ENCODE assay signal across 17 cellular contexts in genomic region chr17:67863624-67864247, GRCh38. TPM values are rescaled to one million over a fixed set of nuclear protein-coding genes. Genes with fewer than 3 reads are reported as not detected.
DNase-seq lines count a peak whose midpoint lies in the region; ATAC-seq and TF ChIP-seq lines count a peak whose summit lies in the region.
"Had no signal": no experiment of that assay in that cellular context is flagged by ENCODE, and none has a peak within 500 bp of the region (broad histone marks: within the 10 kb centered on the region; RNA-seq: fewer than 3 reads in every experiment).

No MANE protein-coding gene starts in this region.

- no peaks in the 10 kb centered on the region for H3K9me3 ChIP-seq in HEK293 (ENCODE audit: control insufficient read depth, insufficient read depth, low read depth, low read length)
- H3K9me3 ChIP-seq: right lobe of liver had no signal

- H3K9me3 Mint-ChIP-seq in T-helper 2 cell treated with Interferon-gamma antibody and Interleukin-4, amounts not matched to agents 5 μg/mL and 100 μg/mL, for 36 hours: no peaks in the 10 kb centered on the region
- H3K9me3 Mint-ChIP-seq in natural killer cell: no peaks in the 10 kb centered on the region

- intact Hi-C loops in natural killer cell (cut with micrococcal nuclease): no loop called here

- H3K27ac Mint-ChIP-seq in T-helper 2 cell treated with Interferon-gamma antibody and Interleukin-4, amounts not matched to agents 5 μg/mL and 100 μg/mL, for 36 hours: peak overlapping the region; percentile 83
- peak overlapping the region; percentile 70 to 78 for H3K27ac Mint-ChIP-seq in natural killer cell

- H3K4me3 ChIP-seq in HEK293 (ENCODE audit: low read depth, low read length): no peak overlapping the region
- H3K4me3 ChIP-seq: K562, PC-9, right lobe of liver had no signal

- CTCF ChIA-PET in HEK293 (lab: Yijun Ruan, JAX): no interaction called here

- no peak for DNase-seq in T-helper 2 cell treated with Interferon-gamma antibody and Interleukin-4, amounts not matched to agents 5 μg/mL and 100 μg/mL, for 36 hours (ENCODE audit: low spot score)
- DNase-seq in natural killer cell (no peak), hippocampal formation (lab: John Stamatoyannopoulos, UW) (no peak), SW480 (ENCODE audit: low spot score) (no peak), NCI-H2227 (lab: John Stamatoyannopoulos, UW; ENCODE audit: unreplicated experiment) (no peak)
- DNase-seq: activated CD4-positive, CD25-positive, alpha-beta regulatory T cell treated with anti-CD3 and anti-CD28 coated beads, Interleukin-2, amount 50 U/mL, for 72 hours; activated gamma-delta T cell treated with Interleukin-2 at 50 U/mL for 16 hours; C1 segment of cervical spinal cord; mammary epithelial cell; NCI-H1417; NCI-H345; PC-9; right lobe of liver; stimulated activated naive CD4-positive, alpha-beta T cell treated with Interleukin-2 at 50 U/mL for 16 hours had no signal

- no peak for TF ChIP-seq CTCF in HEK293 (tag by site-specific recombination; IDR thresholded peaks at IDR 0.05)
- TF ChIP-seq CTCF in natural killer cell (IDR thresholded peaks at IDR 0.05): no peak

- peak overlapping the region; percentile 21 for H3K4me3 Mint-ChIP-seq in T-helper 2 cell treated with Interferon-gamma antibody and Interleukin-4, amounts not matched to agents 5 μg/mL and 100 μg/mL, for 36 hours
- peak overlapping the region; percentile 26 for H3K4me3 Mint-ChIP-seq in natural killer cell

- ATAC-seq in GM18870 (IDR thresholded peaks at IDR 0.05; ENCODE audit: unreplicated experiment) (peak; percentile 67), natural killer cell (no peak)
- ATAC-seq: K562, right lobe of liver had no signal

- peaks cover 4 to 7% of the 10 kb centered on the region in 2 experiments; a peak in 2 of 3 replicates for H3K36me3 ChIP-seq in HEK293 (ENCODE audit: control insufficient read depth in 2 of 2, insufficient read depth in 1 of 2, low read length in 2 of 2)

- H3K4me1 ChIP-seq in HEK293 (ENCODE audit: control insufficient read depth, insufficient read depth, low read length): peaks cover 12% of the 10 kb centered on the region

- POLR2A ChIA-PET in HEK293 (lab: Yijun Ruan, JAX): no interaction called here

- H3K36me3 Mint-ChIP-seq in T-helper 2 cell treated with Interferon-gamma antibody and Interleukin-4, amounts not matched to agents 5 μg/mL and 100 μg/mL, for 36 hours (ENCODE audit: low read depth): peaks cover 19% of the 10 kb centered on the region
- H3K36me3 Mint-ChIP-seq in natural killer cell: no peaks in the 10 kb centered on the region

- H3K27me3 Mint-ChIP-seq in T-helper 2 cell treated with Interferon-gamma antibody and Interleukin-4, amounts not matched to agents 5 μg/mL and 100 μg/mL, for 36 hours (ENCODE audit: low read depth): no peaks in the 10 kb centered on the region
- H3K27me3 Mint-ChIP-seq in natural killer cell (ENCODE audit: low read depth in 2 of 2): no peaks in the 10 kb centered on the region

- H3K4me1 Mint-ChIP-seq in T-helper 2 cell treated with Interferon-gamma antibody and Interleukin-4, amounts not matched to agents 5 μg/mL and 100 μg/mL, for 36 hours (ENCODE audit: low read depth): peaks cover 36% of the 10 kb centered on the region
- H3K4me1 Mint-ChIP-seq in natural killer cell: peaks cover 59 to 62% of the 10 kb centered on the region in 2 donors

- H3K27ac ChIP-seq in HEK293 (ENCODE audit: extremely low read depth, low read depth, low read length): no peak overlapping the region
- H3K27ac ChIP-seq: PC-9, right lobe of liver had no signal

TF ChIP-seq in HEK293, 187 proteins besides CTCF, POLR2A, EP300 and RAD21:
- TF ChIP-seq ZNF785 (tag by site-specific recombination; IDR thresholded peaks at IDR 0.05) (no peak), PRDM1 (tag by site-specific recombination; IDR thresholded peaks at IDR 0.05) (peak; percentile 55), GLI2 (tag by site-specific recombination; IDR thresholded peaks at IDR 0.05; ENCODE audit: borderline replicate concordance, low read depth) (no peak)

RNA-seq across cellular contexts. Expression of gene BPTF, which starts 38.4 kb away (rescaled TPM):
- total RNA-seq in natural killer cell: 100 to 1,000 TPM; 168 to 205 (median 193) TPM
